Comparison of ENCODE assay signal across 1 cellular context in genomic region chr6:43407296-43407695, GRCh38.
TF ChIP-seq lines count a peak whose summit lies in the region.

No MANE protein-coding gene starts in this region.

TF ChIP-seq in H1, 55 proteins besides CTCF, POLR2A, EP300 and RAD21:
- TF ChIP-seq ZNF274 (IDR thresholded peaks at IDR 0.05; ENCODE audit: borderline replicate concordance, extremely low read depth, low read length) (no peak), EGR1 (IDR thresholded peaks at IDR 0.05; ENCODE audit: borderline replicate concordance, low read depth, low read length) (no peak), CHD2 (IDR thresholded peaks at IDR 0.05; ENCODE audit: low read length) (no peak), ATF3 (IDR thresholded peaks at IDR 0.05; ENCODE audit: insufficient read depth, low read depth, low read length) (no peak), YY1 (IDR thresholded peaks at IDR 0.05; ENCODE audit: low read depth, low read length) (no peak), BCL11A (IDR thresholded peaks at IDR 0.05; ENCODE audit: low read depth in 2 of 2, low read length in 2 of 2) (no peak), FOSL1 (IDR thresholded peaks at IDR 0.05; ENCODE audit: insufficient read depth, low read depth, low read length) (no peak), PHF8 (conservative IDR thresholded peaks at IDR 0.05; ENCODE audit: low read depth, low read length) (no peak), KDM5A (IDR thresholded peaks at IDR 0.05; ENCODE audit: low read length) (no peak), GTF2F1 (IDR thresholded peaks at IDR 0.05; ENCODE audit: borderline replicate concordance, low read depth, low read length) (no peak), SIRT6 (IDR thresholded peaks at IDR 0.05; ENCODE audit: low read length) (no peak), HDAC2 (IDR thresholded peaks at IDR 0.05; ENCODE audit: borderline replicate concordance in 1 of 2, low read depth in 2 of 2, low read length in 2 of 2) (no peak), CHD7 (IDR thresholded peaks at IDR 0.05; ENCODE audit: insufficient replicate concordance, low read length) (no peak), ATF2 (IDR thresholded peaks at IDR 0.05; ENCODE audit: low read length) (no peak), GABPA (IDR thresholded peaks at IDR 0.05; ENCODE audit: borderline replicate concordance, insufficient read depth, low read length) (no peak), CBX5 (IDR thresholded peaks at IDR 0.05; ENCODE audit: low read depth, low read length) (no peak), RFX5 (IDR thresholded peaks at IDR 0.05; ENCODE audit: borderline replicate concordance, low read depth, low read length) (no peak), SAP30 (IDR thresholded peaks at IDR 0.05; ENCODE audit: insufficient read depth, insufficient replicate concordance, low read length) (no peak)
